9 cellular contexts compared by ENCODE assay signal in the genomic region with DNA sequence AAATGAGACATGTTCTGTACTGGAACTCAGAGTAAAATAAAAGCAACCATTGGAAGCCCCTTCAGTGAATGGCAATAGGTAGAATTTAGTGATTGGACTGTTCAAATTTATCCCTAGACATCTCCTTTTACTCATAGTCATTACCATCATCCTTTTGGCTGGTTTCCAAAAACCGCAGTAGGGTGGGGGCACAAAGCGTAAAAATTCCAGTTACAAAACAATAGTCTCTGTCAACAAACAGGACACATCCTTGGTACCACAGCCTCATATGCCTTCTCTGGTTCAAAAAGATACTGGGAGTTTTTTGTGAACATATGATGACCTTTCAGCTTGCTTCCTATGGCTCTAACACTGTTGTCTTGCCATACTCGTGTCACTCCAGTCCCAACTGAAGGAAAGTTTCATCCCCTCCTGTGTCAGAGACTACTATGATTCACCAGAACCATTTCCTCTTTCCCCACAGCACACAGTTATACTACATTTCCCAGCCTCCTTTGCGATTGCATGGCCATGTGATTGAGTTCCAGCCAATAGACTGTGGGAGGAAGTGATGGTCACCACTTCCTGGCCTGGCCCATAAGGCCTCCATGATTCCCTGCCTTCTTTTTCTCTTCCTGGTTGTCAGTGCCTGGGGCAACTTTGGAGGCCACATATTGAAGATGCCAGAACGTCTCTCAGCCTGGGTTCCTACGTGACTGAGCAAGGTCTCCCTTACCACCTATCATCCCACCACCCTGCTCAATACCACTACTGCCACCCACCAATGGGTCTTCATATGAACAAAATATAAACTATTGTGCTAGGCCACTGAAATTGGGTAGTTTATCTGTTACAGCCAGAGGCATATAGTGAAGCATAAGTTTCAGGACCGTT.
A peak's percentile ranks its signal among the peaks of the same experiment; 100 is the strongest.
DNase-seq lines count a peak whose midpoint lies in the region; ATAC-seq, FAIRE-seq and TF ChIP-seq lines count a peak whose summit lies in the region.
"Had no signal": no experiment of that assay in that cellular context is flagged by ENCODE, and none has a peak within 500 bp of the region (broad histone marks: within the 10 kb centered on the region; RNA-seq: fewer than 3 reads in every experiment).

No MANE protein-coding gene starts in this region.

- DNase-seq in activated CD8-positive, alpha-beta memory T cell treated with anti-CD3 and anti-CD28 coated beads, Interleukin-2, amount 10 ng/mL, durations not matched to agents 7 days and 5 days, result peak; percentile 50
- no peak for DNase-seq in activated CD8-positive, alpha-beta memory T cell treated with anti-CD3 and anti-CD28 coated beads, Interleukin-2, amount 50 U/mL, for 48 hours
- peak; percentile 32 for DNase-seq in NCI-H146 treated with DMSO at 0.1 percent for 48 hours (lab: John Stamatoyannopoulos, UW; ENCODE audit: unreplicated experiment)
- DNase-seq in bronchial epithelial cell (ENCODE audit: low read depth), result peak; percentile 70
- DNase-seq in Ammon's horn (ENCODE audit: low spot score), result no peak
- no peak for DNase-seq in posterior vena cava (ENCODE audit: low spot score)
- DNase-seq in OCI-M2 (lab: John Stamatoyannopoulos, UW; ENCODE audit: unreplicated experiment), result no peak

- peaks cover 7% of the 10 kb centered on the region for H3K27me3 Mint-ChIP-seq in activated CD8-positive, alpha-beta memory T cell treated with anti-CD3 and anti-CD28 coated beads, Interleukin-2, amount 10 ng/mL, durations not matched to agents 7 days and 5 days

- intact Hi-C loops in posterior vena cava (cut with DNase I), result no loop called here

- H3K27me3 ChIP-seq in bronchial epithelial cell (ENCODE audit: control insufficient read depth, insufficient read depth, low read length), result no peaks in the 10 kb centered on the region
- H3K27me3 ChIP-seq: BLaER1 treated with 17β-estradiol and CSF1 and Interleukin-3, amounts not matched to agents 10 nM and 100 nM had no signal

- CTCF ChIA-PET in activated CD8-positive, alpha-beta memory T cell treated with anti-CD3 and anti-CD28 coated beads, Interleukin-2, amount 10 ng/mL, durations not matched to agents 7 days and 5 days (lab: Charles Lee), result no interaction called here

- H3K36me3 ChIP-seq in bronchial epithelial cell (ENCODE audit: control insufficient read depth, insufficient read depth, low read length), result no peaks in the 10 kb centered on the region
- H3K36me3 ChIP-seq: BLaER1 treated with 17β-estradiol and CSF1 and Interleukin-3, amounts not matched to agents 10 nM and 100 nM had no signal

- H3K9me3 Mint-ChIP-seq in activated CD8-positive, alpha-beta memory T cell treated with anti-CD3 and anti-CD28 coated beads, Interleukin-2, amount 10 ng/mL, durations not matched to agents 7 days and 5 days (ENCODE audit: low read depth), result peaks cover 3% of the 10 kb centered on the region

- H3K4me3 Mint-ChIP-seq in activated CD8-positive, alpha-beta memory T cell treated with anti-CD3 and anti-CD28 coated beads, Interleukin-2, amount 10 ng/mL, durations not matched to agents 7 days and 5 days, result no peak overlapping the region

- no peak for TF ChIP-seq CTCF in bronchial epithelial cell (IDR thresholded peaks at IDR 0.05; ENCODE audit: insufficient read depth, low read length, severe bottlenecking)

- H3K4me1 Mint-ChIP-seq in activated CD8-positive, alpha-beta memory T cell treated with anti-CD3 and anti-CD28 coated beads, Interleukin-2, amount 10 ng/mL, durations not matched to agents 7 days and 5 days, result peaks cover 6% of the 10 kb centered on the region

- ATAC-seq in activated CD8-positive, alpha-beta memory T cell treated with anti-CD3 and anti-CD28 coated beads, Interleukin-2, amount 10 ng/mL, durations not matched to agents 7 days and 5 days, result peak; percentile 72
- peak; percentile 94 for ATAC-seq in HG02759 (IDR thresholded peaks at IDR 0.05; ENCODE audit: unreplicated experiment)

- no peak for FAIRE-seq in bronchial epithelial cell (lab: Jason Lieb, UNC)

- no peak overlapping the region for H3K27ac Mint-ChIP-seq in activated CD8-positive, alpha-beta memory T cell treated with anti-CD3 and anti-CD28 coated beads, Interleukin-2, amount 10 ng/mL, durations not matched to agents 7 days and 5 days

- no peak overlapping the region for H3K4me3 ChIP-seq in bronchial epithelial cell (ENCODE audit: low read depth, low read length)
- H3K4me3 ChIP-seq: BLaER1 treated with 17β-estradiol and CSF1 and Interleukin-3, amounts not matched to agents 10 nM and 100 nM had no signal

- peaks cover 5% of the 10 kb centered on the region for H3K36me3 Mint-ChIP-seq in activated CD8-positive, alpha-beta memory T cell treated with anti-CD3 and anti-CD28 coated beads, Interleukin-2, amount 10 ng/mL, durations not matched to agents 7 days and 5 days

Comparison
In these comparisons a context has a peak if more than half of its experiments do, and no peak if none do; other contexts are left out.
1. DNase-seq: peak in activated CD8-positive, alpha-beta memory T cell treated with anti-CD3 and anti-CD28 coated beads, Interleukin-2, amount 10 ng/mL, durations not matched to agents 7 days and 5 days (single experiment), NCI-H146 treated with DMSO at 0.1 percent for 48 hours (single experiment) and bronchial epithelial cell (single experiment); none in activated CD8-positive, alpha-beta memory T cell treated with anti-CD3 and anti-CD28 coated beads, Interleukin-2, amount 50 U/mL, for 48 hours (single experiment), Ammon's horn (single experiment), posterior vena cava (single experiment) and OCI-M2 (single experiment).